In genomic region chr3:119352863-119353527, GRCh38 we compare ENCODE assay signal across 9 cellular contexts. TPM values are rescaled to one million over a fixed set of nuclear protein-coding genes. Genes with fewer than 3 reads are reported as not detected.
A peak's percentile ranks its signal among the peaks of the same experiment; 100 is the strongest.
DNase-seq lines count a peak whose midpoint lies in the region; ATAC-seq and TF ChIP-seq lines count a peak whose summit lies in the region.
"Had no signal": no experiment of that assay in that cellular context is flagged by ENCODE, and none has a peak within 500 bp of the region (broad histone marks: within the 10 kb centered on the region; RNA-seq: fewer than 3 reads in every experiment).

No MANE protein-coding gene starts in this region.

- H3K9me2 ChIP-seq in PC-9 (ENCODE audit: insufficient read depth), result no peaks in the 10 kb centered on the region

- H2BK12ac ChIP-seq in trophoblast cell (ENCODE audit: low read length), result peak overlapping the region; percentile 68

- intact Hi-C loops in CD8-positive, alpha-beta T cell (cut with DNase I, micrococcal nuclease), result loop anchor here (1.0 to 10.0 kb wide), 9 partner anchors 30 to 471 kb away; partner anchors contain the start of genes ARHGAP31 (in 1 of the 2), IGSF11 (in 1 of the 2) and TEX55 (in 1 of the 2)
- intact Hi-C loops in PC-9 (cut with micrococcal nuclease; ENCODE audit: unreplicated experiment), result loop anchor here (2.0 kb wide), 1 partner anchor 78 kb away; no protein-coding TSS in a partner anchor
- intact Hi-C loops in colonic mucosa (cut with DNase I), result no loop called here

- CTCF ChIA-PET in CD8-positive, alpha-beta T cell (lab: Charles Lee), result interaction anchor here (0.7 to 6.0 kb wide), 18 partner anchors 8 to 470 kb away, joined by 3 to 49 read pairs (median 6); partner anchors contain the start of genes ARHGAP31 and B4GALT4
- CTCF ChIA-PET in PC-9 (lab: Charles Lee), result interaction anchor here (0.6 to 1.8 kb wide), 3 partner anchors 60 to 471 kb away, joined by 3 to 11 read pairs (median 3); partner anchors contain the start of gene B4GALT4

- no peak overlapping the region for H3K18ac ChIP-seq in trophoblast cell (ENCODE audit: low read length)

- H3K27ac ChIP-seq in CD8-positive, alpha-beta T cell (ENCODE audit: low read depth, low read length), result no peak overlapping the region
- peak overlapping the region; percentile 78 for H3K27ac ChIP-seq in PC-9
- peak overlapping the region; percentile 100 for H3K27ac ChIP-seq in trophoblast cell (ENCODE audit: low read depth, low read length)
- no peak overlapping the region for H3K27ac ChIP-seq in colonic mucosa

- peak overlapping the region; percentile 37 for H4K8ac ChIP-seq in trophoblast cell (ENCODE audit: low read depth, low read length)

- H3K27me3 ChIP-seq in CD8-positive, alpha-beta T cell (ENCODE audit: insufficient read depth, low read length), result no peaks in the 10 kb centered on the region
- no peaks in the 10 kb centered on the region for H3K27me3 ChIP-seq in PC-9 (ENCODE audit: insufficient read depth, low read depth)
- no peaks in the 10 kb centered on the region for H3K27me3 ChIP-seq in trophoblast cell (ENCODE audit: insufficient read depth, low read length)
- no peaks in the 10 kb centered on the region for H3K27me3 ChIP-seq in colonic mucosa

- H3K14ac ChIP-seq in trophoblast cell (ENCODE audit: low read length), result peak overlapping the region; percentile 65

- H4K91ac ChIP-seq in trophoblast cell (ENCODE audit: low read depth, low read length), result peak overlapping the region; percentile 79

- no peaks in the 10 kb centered on the region for H3K79me2 ChIP-seq in PC-9 (ENCODE audit: low read depth)
- H3K79me2 ChIP-seq in trophoblast cell (ENCODE audit: control insufficient read depth, insufficient read depth, low read length, poor library complexity), result peaks cover 3% of the 10 kb centered on the region

- H3K79me1 ChIP-seq in trophoblast cell (ENCODE audit: low read length), result peaks cover 33% of the 10 kb centered on the region

- DNase-seq in CD8-positive, alpha-beta T cell, result peak in 1 of 7 experiments; percentile 20
- peak; percentile 77 for DNase-seq in HCEC 1CT
- DNase-seq in PC-9, result peak in 1 of 2 experiments; percentile 66
- peak; percentile 71 to 99 for DNase-seq in trophoblast cell
- no peak for DNase-seq in cortex of kidney (lab: John Stamatoyannopoulos, UW)
- no peak for DNase-seq in NK-92 treated with Interleukin-12 subunit alpha and Interleukin-12 subunit beta, amount 100 ng/mL, for 24 hours (lab: John Stamatoyannopoulos, UW)
- no peak for DNase-seq in colonic mucosa

- BruUV-seq in PC-9 (replicated peaks; lab: Mats Ljungman, UMichigan), result no TSS peak

- no peaks in the 10 kb centered on the region for H3K36me3 ChIP-seq in CD8-positive, alpha-beta T cell (ENCODE audit: insufficient read depth, low read length)
- no peaks in the 10 kb centered on the region for H3K36me3 ChIP-seq in PC-9 (ENCODE audit: low read depth)
- H3K36me3 ChIP-seq in trophoblast cell (ENCODE audit: control insufficient read depth in 1 of 2, insufficient read depth in 2 of 2, low read length in 2 of 2), result no peaks in the 10 kb centered on the region
- H3K36me3 ChIP-seq in colonic mucosa, result no peaks in the 10 kb centered on the region

- H3K9ac ChIP-seq in trophoblast cell (ENCODE audit: low read length) (no peak overlapping the region), colonic mucosa (ENCODE audit: low read depth in 2 of 2, low read length in 2 of 2) (no peak overlapping the region)

- H3K4me2 ChIP-seq in PC-9, result peak overlapping the region; percentile 61
- H3K4me2 ChIP-seq in trophoblast cell (ENCODE audit: low read length), result peak overlapping the region; percentile 62

- H3K9me3 Mint-ChIP-seq in CD8-positive, alpha-beta T cell, result no peaks in the 10 kb centered on the region

- no peak overlapping the region for H2AFZ ChIP-seq in PC-9
- H2AFZ ChIP-seq in trophoblast cell (ENCODE audit: insufficient read depth, low read length, poor library complexity), result no peak overlapping the region

- H2BK5ac ChIP-seq in trophoblast cell (ENCODE audit: low read depth, low read length, poor library complexity), result peak overlapping the region; percentile 67

- H3K23ac ChIP-seq in trophoblast cell (ENCODE audit: low read length), result no peak overlapping the region

- H3K27me3 Mint-ChIP-seq in CD8-positive, alpha-beta T cell (ENCODE audit: low read depth), result no peaks in the 10 kb centered on the region

- POLR2A ChIA-PET in CD8-positive, alpha-beta T cell (lab: Charles Lee), result interaction anchor here (0.6 to 1.3 kb wide), 3 partner anchors 9 to 30 kb away, joined by 3 to 5 read pairs (median 3); no protein-coding TSS in a partner anchor
- POLR2A ChIA-PET in PC-9 (lab: Charles Lee; ENCODE audit: unreplicated experiment), result no interaction called here

- peak overlapping the region; percentile 54 for H2BK120ac ChIP-seq in trophoblast cell (ENCODE audit: insufficient read depth, low read length, poor library complexity)

- WGBS in trophoblast cell (ENCODE audit: extremely low coverage, insufficient coverage, insufficient read length), result no CpG with 5 or more reads among the region's 6 CpGs

- peak overlapping the region; percentile 8 for H3K27ac Mint-ChIP-seq in CD8-positive, alpha-beta T cell

- H3K9me3 ChIP-seq in CD8-positive, alpha-beta T cell (ENCODE audit: low read length), result no peaks in the 10 kb centered on the region
- no peaks in the 10 kb centered on the region for H3K9me3 ChIP-seq in PC-9 (ENCODE audit: insufficient read depth, low read depth)
- no peaks in the 10 kb centered on the region for H3K9me3 ChIP-seq in trophoblast cell (ENCODE audit: insufficient read depth, low read depth, low read length)
- no peaks in the 10 kb centered on the region for H3K9me3 ChIP-seq in colonic mucosa

- peak; percentile 80 for ATAC-seq in CD8-positive, alpha-beta T cell
- peak; percentile 71 for ATAC-seq in esophagus mucosa

- H3K4me1 ChIP-seq in CD8-positive, alpha-beta T cell (ENCODE audit: insufficient read depth, low read length), result peaks cover 20% of the 10 kb centered on the region
- H3K4me1 ChIP-seq in PC-9 (replicated peaks; ENCODE audit: insufficient read depth), result peaks cover 21% of the 10 kb centered on the region
- H3K4me1 ChIP-seq in trophoblast cell (ENCODE audit: control insufficient read depth in 1 of 2, insufficient read depth in 2 of 2, low read length in 2 of 2), result peaks cover 18 to 36% of the 10 kb centered on the region in 2 experiments
- peaks cover 3% of the 10 kb centered on the region for H3K4me1 ChIP-seq in colonic mucosa

- H3K4me1 Mint-ChIP-seq in CD8-positive, alpha-beta T cell (ENCODE audit: low read depth), result peaks cover 20% of the 10 kb centered on the region

- peak overlapping the region; percentile 32 for H2AK5ac ChIP-seq in trophoblast cell (ENCODE audit: low read length)

- no peak overlapping the region for H3K4me3 Mint-ChIP-seq in CD8-positive, alpha-beta T cell

- H3K4me3 ChIP-seq in CD8-positive, alpha-beta T cell (ENCODE audit: low read depth, low read length), result no peak overlapping the region
- H3K4me3 ChIP-seq in PC-9 (peak overlapping the region; percentile 24; the same call in 1 of the 2 replicates), trophoblast cell (ENCODE audit: low read depth, low read length) (no peak overlapping the region), colonic mucosa (no peak overlapping the region)

- peaks cover 9% of the 10 kb centered on the region; the same call in 1 of the 2 replicates for H3F3A ChIP-seq in PC-9 (ENCODE audit: insufficient read depth, low read depth)

- no peaks in the 10 kb centered on the region for H4K20me1 ChIP-seq in PC-9 (ENCODE audit: insufficient read depth)

- TF ChIP-seq CTCF in CD8-positive, alpha-beta T cell (IDR thresholded peaks at IDR 0.05), result peak; percentile 63
- TF ChIP-seq CTCF in PC-9 (conservative IDR thresholded peaks at IDR 0.05) (peak; percentile 53), colonic mucosa (IDR thresholded peaks at IDR 0.05) (no peak)

- no peak overlapping the region for H3K4ac ChIP-seq in trophoblast cell (ENCODE audit: low read depth, low read length)

- H3K36me3 Mint-ChIP-seq in CD8-positive, alpha-beta T cell, result no peaks in the 10 kb centered on the region

- no peak overlapping the region for H4K12ac ChIP-seq in trophoblast cell (ENCODE audit: low read depth, low read length)

RNA-seq across cellular contexts. Expression of gene ARHGAP31, which starts 58.8 kb away (rescaled TPM):
- 1 to 10 TPM in 1 of 2 experiments, under 1 TPM in 1; 1.00 to 1.1 TPM for total RNA-seq in CD8-positive, alpha-beta T cell
- total RNA-seq in PC-9 (2021) (0.48 and 0.58 TPM in 2 replicates), esophagus mucosa (4.3 TPM), colonic mucosa (1 to 10 TPM; 6.5 to 8.9 TPM)
- polyA plus RNA-seq in trophoblast cell (2013), result 13.1 and 13.8 TPM in 2 replicates
- polyA plus RNA-seq: neural cell had no signal

Comparison
In these comparisons a context has a peak if more than half of its experiments do, and no peak if none do; other contexts are left out.
1. DNase-seq: peak in HCEC 1CT (single experiment) and trophoblast cell (2 of 2); none in cortex of kidney (single experiment), NK-92 treated with Interleukin-12 subunit alpha and Interleukin-12 subunit beta, amount 100 ng/mL, for 24 hours (single experiment) and colonic mucosa (single experiment).
2. H3K27ac ChIP-seq: peak in PC-9 (single experiment) and trophoblast cell (single experiment); none in CD8-positive, alpha-beta T cell (single experiment) and colonic mucosa (single experiment).